Comparison of ENCODE assay signal across 1 cellular context in the genomic region with DNA sequence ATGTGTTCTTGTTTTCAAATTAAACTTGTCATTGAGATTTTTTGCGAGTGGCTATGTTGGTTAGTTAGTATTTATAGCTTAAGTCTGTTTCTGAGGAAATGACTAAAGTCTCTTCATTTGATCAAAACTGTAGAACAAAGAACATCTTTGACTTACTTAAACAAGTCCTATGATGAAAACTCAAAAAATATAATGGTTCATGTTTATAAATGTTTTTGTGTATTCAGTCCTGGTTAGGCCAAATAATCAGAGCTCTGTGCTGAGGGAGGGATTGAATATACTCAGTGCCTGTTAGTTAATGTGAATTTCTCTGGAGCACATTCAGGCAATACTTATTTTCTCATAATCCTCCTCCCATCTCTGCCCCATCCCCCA.
TF ChIP-seq lines count a peak whose summit lies in the region.

No MANE protein-coding gene starts in this region.

TF ChIP-seq in endothelial cell of umbilical vein, 7 proteins besides CTCF, POLR2A, EP300 and RAD21 (continued from another document):
- TF ChIP-seq EZH2 (IDR thresholded peaks at IDR 0.05; ENCODE audit: borderline replicate concordance, low read depth, low read length, severe bottlenecking): no peak
- no peak for TF ChIP-seq POLR2AphosphoS5 (IDR thresholded peaks at IDR 0.05; ENCODE audit: insufficient read depth, low read depth, low read length)
